ENCODE assay signal across 15 cellular contexts in the genomic region with DNA sequence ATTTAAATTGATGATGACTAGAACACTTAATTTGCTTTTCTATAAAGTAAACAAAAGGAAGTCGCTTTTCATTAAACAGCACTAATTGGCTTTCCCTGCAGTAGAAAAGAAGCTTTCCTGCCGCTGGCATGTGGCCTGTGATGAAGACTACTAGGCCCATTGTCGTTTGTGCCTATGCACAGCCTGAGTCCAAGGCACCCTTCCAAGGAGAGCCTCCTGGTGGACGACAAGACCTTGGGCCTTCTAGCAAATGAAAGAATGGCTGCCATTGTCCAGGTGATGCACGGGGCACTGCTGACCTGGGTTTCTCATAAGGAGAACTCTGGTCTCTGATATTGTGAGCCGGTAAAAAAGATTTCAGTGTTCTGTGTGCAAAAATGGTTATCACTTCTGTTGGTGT.
DNase-seq lines count a peak whose midpoint lies in the region; ATAC-seq, FAIRE-seq and TF ChIP-seq lines count a peak whose summit lies in the region.
"Had no signal": no experiment of that assay in that cellular context is flagged by ENCODE, and none has a peak within 500 bp of the region (broad histone marks: within the 10 kb centered on the region; RNA-seq: fewer than 3 reads in every experiment).

No MANE protein-coding gene starts in this region.

- H3K9ac ChIP-seq in HCT116 (ENCODE audit: low read length) (no peak overlapping the region), PC-3 (ENCODE audit: low read length) (no peak overlapping the region)

- no peaks in the 10 kb centered on the region for H3K9me2 ChIP-seq in HCT116 (ENCODE audit: insufficient read depth)
- H3K9me2 ChIP-seq in PC-3 (replicated peaks; ENCODE audit: low read length), result no peaks in the 10 kb centered on the region

- no peaks in the 10 kb centered on the region for H3K9me3 Mint-ChIP-seq in type B pancreatic cell

- BruUV-seq in HCT116 (replicated peaks; lab: Mats Ljungman, UMichigan) (no TSS peak), PC-3 (replicated peaks; lab: Mats Ljungman, UMichigan) (no TSS peak)

- FAIRE-seq in H54 (lab: Jason Lieb, UNC), result no peak

- no peak overlapping the region for H3K27ac Mint-ChIP-seq in type B pancreatic cell
- H3K27ac Mint-ChIP-seq: CD8-positive, alpha-beta memory T cell had no signal

- H3K4me3 ChIP-seq in HCT116 (replicated peaks in 1 of 2; ENCODE audit: low read depth in 1 of 2, low read length in 2 of 2), result no peak overlapping the region
- no peak overlapping the region for H3K4me3 ChIP-seq in PC-3 (ENCODE audit: low read length)
- no peak overlapping the region for H3K4me3 ChIP-seq in fibroblast of the aortic adventitia (ENCODE audit: low read depth, low read length)
- H3K4me3 ChIP-seq in gastrocnemius medialis, result no peak overlapping the region
- H3K4me3 ChIP-seq: HAP-1, Peyer's patch had no signal

- H3K36me3 Mint-ChIP-seq in type B pancreatic cell, result no peaks in the 10 kb centered on the region
- H3K36me3 Mint-ChIP-seq: CD8-positive, alpha-beta memory T cell had no signal

- H3K79me2 ChIP-seq in HCT116 (ENCODE audit: insufficient read depth, low read length), result no peaks in the 10 kb centered on the region
- no peaks in the 10 kb centered on the region for H3K79me2 ChIP-seq in PC-3 (ENCODE audit: low read length)

- in situ Hi-C loops in gastrocnemius medialis (cut with MboI; ENCODE audit: low sequenced_read_pairs in 4 of 4), result no loop called here

- peaks cover 6% of the 10 kb centered on the region for H3K27me3 Mint-ChIP-seq in type B pancreatic cell

- CTCF ChIA-PET in HCT116 (lab: Charles Lee), result no interaction called here
- CTCF ChIA-PET in PC-3 (lab: Charles Lee), result no interaction called here

- H3K4me3 Mint-ChIP-seq in type B pancreatic cell, result no peak overlapping the region
- H3K4me3 Mint-ChIP-seq: CD8-positive, alpha-beta memory T cell had no signal

- H3F3A ChIP-seq in PC-3 (ENCODE audit: low read length, unreplicated experiment), result no peaks in the 10 kb centered on the region

- H3K27ac ChIP-seq in HCT116 (ENCODE audit: low read depth, low read length) (no peak overlapping the region), PC-3 (ENCODE audit: low read length) (no peak overlapping the region), gastrocnemius medialis (no peak overlapping the region), substantia nigra (ENCODE audit: low read depth, low read length, poor library complexity, severe bottlenecking) (no peak overlapping the region)
- H3K27ac ChIP-seq: Peyer's patch had no signal

- peak; percentile 50 for ATAC-seq in HCT116
- no peak for ATAC-seq in PC-3
- no peak for ATAC-seq in gastrocnemius medialis

- H3K4me2 ChIP-seq in HCT116 (ENCODE audit: low read length) (no peak overlapping the region), PC-3 (ENCODE audit: low read length) (no peak overlapping the region)

- H3K4me1 ChIP-seq in HCT116 (ENCODE audit: control insufficient read depth in 1 of 2, insufficient read depth in 2 of 2, low read length in 2 of 2), result no peaks in the 10 kb centered on the region
- peaks cover 10% of the 10 kb centered on the region; the same call in 1 of the 2 replicates for H3K4me1 ChIP-seq in PC-3 (ENCODE audit: insufficient read depth, low read length)
- H3K4me1 ChIP-seq in gastrocnemius medialis, result no peaks in the 10 kb centered on the region
- H3K4me1 ChIP-seq: HAP-1, Peyer's patch had no signal

- RAD21 ChIA-PET in HCT116 (lab: Charles Lee; ENCODE audit: low non-redundant PET in 1 of 2, low total read pairs in 2 of 2, uncharacterized antibody in 2 of 2, unreplicated experiment in 2 of 2), result no interaction called here

- TF ChIP-seq CTCF in HCT116 (IDR thresholded peaks at IDR 0.05 in 2 of 3, conservative IDR thresholded peaks at IDR 0.05 in 1 of 3; ENCODE audit: borderline replicate concordance in 1 of 3, insufficient read depth in 1 of 3, low read depth in 2 of 3, low read length in 2 of 3), result peak in 2 of 3 experiments; percentile 18 to 23; a peak in 3 of 6 replicates
- TF ChIP-seq CTCF in PC-3 (conservative IDR thresholded peaks at IDR 0.05; ENCODE audit: low read depth, low read length), result no peak
- TF ChIP-seq CTCF in fibroblast of the aortic adventitia (IDR thresholded peaks at IDR 0.05; ENCODE audit: insufficient read depth, low read length), result peak; percentile 2
- TF ChIP-seq CTCF in type B pancreatic cell (conservative IDR thresholded peaks at IDR 0.05), result peak; percentile 21
- TF ChIP-seq CTCF in gastrocnemius medialis (IDR thresholded peaks at IDR 0.05 in 4 of 5, conservative IDR thresholded peaks at IDR 0.05 in 1 of 5), result no peak

- no peak for DNase-seq in HCT116 (ENCODE audit: low read depth, low spot score)
- DNase-seq in PC-3, result peak; percentile 6
- DNase-seq in fibroblast of the aortic adventitia (ENCODE audit: low read depth), result no peak
- no peak for DNase-seq in type B pancreatic cell (ENCODE audit: extremely low spot score, unreplicated experiment)
- no peak for DNase-seq in gastrocnemius medialis
- DNase-seq in H54 (ENCODE audit: insufficient read length, low spot score), result no peak
- DNase-seq in substantia nigra (lab: John Stamatoyannopoulos, UW), result no peak
- DNase-seq: CD8-positive, alpha-beta memory T cell; KG1; NCI-H1048; NCI-H1694 treated with DMSO at 0.1 percent for 48 hours; NCI-H69; Peyer's patch; SHP77 had no signal

- TF ChIP-seq POLR2A in HCT116 (IDR thresholded peaks at IDR 0.05; ENCODE audit: borderline replicate concordance, extremely low read depth, insufficient read depth, insufficient read length) (no peak), gastrocnemius medialis (IDR thresholded peaks at IDR 0.05) (no peak), H54 (IDR thresholded peaks at IDR 0.05; ENCODE audit: low read depth, low read length) (no peak)

- H3K9me3 ChIP-seq in HCT116 (ENCODE audit: control insufficient read depth in 1 of 2, insufficient read depth in 1 of 2, low read depth in 1 of 2, low read length in 2 of 2), result no peaks in the 10 kb centered on the region
- H3K9me3 ChIP-seq in PC-3 (ENCODE audit: low read length), result no peaks in the 10 kb centered on the region
- H3K9me3 ChIP-seq in gastrocnemius medialis, result peaks cover 0 to 3% (median 0%) of the 10 kb centered on the region in 3 donors
- H3K9me3 ChIP-seq: HAP-1, Peyer's patch had no signal

- no peaks in the 10 kb centered on the region for H3K36me3 ChIP-seq in HCT116 (ENCODE audit: control insufficient read depth in 1 of 2, insufficient read depth in 2 of 2, low read length in 2 of 2)
- H3K36me3 ChIP-seq in PC-3 (ENCODE audit: low read depth, low read length), result no peaks in the 10 kb centered on the region
- H3K36me3 ChIP-seq in gastrocnemius medialis, result no peaks in the 10 kb centered on the region
- H3K36me3 ChIP-seq: HAP-1, Peyer's patch had no signal

- POLR2A ChIA-PET in HCT116 (lab: Charles Lee), result no interaction called here
- POLR2A ChIA-PET in PC-3 (lab: Charles Lee; ENCODE audit: unreplicated experiment), result no interaction called here

- H3K4me1 Mint-ChIP-seq in type B pancreatic cell (ENCODE audit: unreplicated experiment), result peaks cover 6% of the 10 kb centered on the region
- H3K4me1 Mint-ChIP-seq: CD8-positive, alpha-beta memory T cell had no signal

- no peaks in the 10 kb centered on the region for H4K20me1 ChIP-seq in HCT116 (ENCODE audit: insufficient read depth)
- H4K20me1 ChIP-seq in PC-3 (ENCODE audit: low read length), result no peaks in the 10 kb centered on the region

- TF ChIP-seq RAD21 in HCT116 (IDR thresholded peaks at IDR 0.05; ENCODE audit: low read depth), result peak; percentile 26; the same call in 1 of the 2 replicates

- H3K27me3 ChIP-seq in HCT116 (ENCODE audit: insufficient read depth, low read length) (no peaks in the 10 kb centered on the region), PC-3 (ENCODE audit: low read length) (no peaks in the 10 kb centered on the region), gastrocnemius medialis (no peaks in the 10 kb centered on the region)
- H3K27me3 ChIP-seq: Peyer's patch had no signal

- H2AFZ ChIP-seq in HCT116 (ENCODE audit: low read depth, low read length, poor library complexity, severe bottlenecking) (no peak overlapping the region), PC-3 (ENCODE audit: low read length) (no peak overlapping the region)

- intact Hi-C loops in HCT116 (cut with micrococcal nuclease) (no loop called here), PC-3 (cut with micrococcal nuclease) (no loop called here), gastrocnemius medialis (cut with DNase I; ENCODE audit: low total_unique reads) (no loop called here)

TF ChIP-seq in HCT116, 20 proteins besides CTCF, POLR2A, EP300 and RAD21:
- TF ChIP-seq EZH2 (IDR thresholded peaks at IDR 0.05), result no peak
- peak; percentile 13 for TF ChIP-seq YY1 (IDR thresholded peaks at IDR 0.05; ENCODE audit: extremely low read depth, insufficient replicate concordance, low read depth, low read length)
- TF ChIP-seq CEBPB (IDR thresholded peaks at IDR 0.05; ENCODE audit: low read depth), result no peak
- TF ChIP-seq, protein P1, sequence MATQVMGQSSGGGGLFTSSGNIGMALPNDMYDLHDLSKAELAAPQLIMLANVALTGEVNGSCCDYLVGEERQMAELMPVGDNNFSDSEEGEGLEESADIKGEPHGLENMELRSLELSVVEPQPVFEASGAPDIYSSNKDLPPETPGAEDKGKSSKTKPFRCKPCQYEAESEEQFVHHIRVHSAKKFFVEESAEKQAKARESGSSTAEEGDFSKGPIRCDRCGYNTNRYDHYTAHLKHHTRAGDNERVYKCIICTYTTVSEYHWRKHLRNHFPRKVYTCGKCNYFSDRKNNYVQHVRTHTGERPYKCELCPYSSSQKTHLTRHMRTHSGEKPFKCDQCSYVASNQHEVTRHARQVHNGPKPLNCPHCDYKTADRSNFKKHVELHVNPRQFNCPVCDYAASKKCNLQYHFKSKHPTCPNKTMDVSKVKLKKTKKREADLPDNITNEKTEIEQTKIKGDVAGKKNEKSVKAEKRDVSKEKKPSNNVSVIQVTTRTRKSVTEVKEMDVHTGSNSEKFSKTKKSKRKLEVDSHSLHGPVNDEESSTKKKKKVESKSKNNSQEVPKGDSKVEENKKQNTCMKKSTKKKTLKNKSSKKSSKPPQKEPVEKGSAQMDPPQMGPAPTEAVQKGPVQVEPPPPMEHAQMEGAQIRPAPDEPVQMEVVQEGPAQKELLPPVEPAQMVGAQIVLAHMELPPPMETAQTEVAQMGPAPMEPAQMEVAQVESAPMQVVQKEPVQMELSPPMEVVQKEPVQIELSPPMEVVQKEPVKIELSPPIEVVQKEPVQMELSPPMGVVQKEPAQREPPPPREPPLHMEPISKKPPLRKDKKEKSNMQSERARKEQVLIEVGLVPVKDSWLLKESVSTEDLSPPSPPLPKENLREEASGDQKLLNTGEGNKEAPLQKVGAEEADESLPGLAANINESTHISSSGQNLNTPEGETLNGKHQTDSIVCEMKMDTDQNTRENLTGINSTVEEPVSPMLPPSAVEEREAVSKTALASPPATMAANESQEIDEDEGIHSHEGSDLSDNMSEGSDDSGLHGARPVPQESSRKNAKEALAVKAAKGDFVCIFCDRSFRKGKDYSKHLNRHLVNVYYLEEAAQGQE (IDR thresholded peaks at IDR 0.05; ENCODE audit: low read depth), result no peak
- TF ChIP-seq ELF1 (IDR thresholded peaks at IDR 0.05; ENCODE audit: borderline replicate concordance, low read depth), result no peak

Comparison
In these comparisons a context has a peak if more than half of its experiments do, and no peak if none do; other contexts are left out.
1. CTCF ChIP-seq: peak in HCT116 (2 of 3), fibroblast of the aortic adventitia (single experiment) and type B pancreatic cell (single experiment); none in PC-3 (single experiment) and gastrocnemius medialis (0 of 5).